1 cellular context compared by ENCODE assay signal in genomic region chr6:17983712-17984111, GRCh38.
TF ChIP-seq lines count a peak whose summit lies in the region.

No MANE protein-coding gene starts in this region.

TF ChIP-seq in A549, 52 proteins besides CTCF, POLR2A, EP300 and RAD21:
- TF ChIP-seq ELK1 (IDR thresholded peaks at IDR 0.05; ENCODE audit: low read depth, low read length) (no peak), RARB (CRISPR knock-in tag; IDR thresholded peaks at IDR 0.05) (no peak), CHD2 (IDR thresholded peaks at IDR 0.05; ENCODE audit: low read length, partially characterized antibody) (no peak), FOXS1 (CRISPR knock-in tag; IDR thresholded peaks at IDR 0.05) (no peak), CBX2 (IDR thresholded peaks at IDR 0.05; ENCODE audit: borderline replicate concordance, low read depth) (no peak)
